In genomic region chr6:95286874-95287273, GRCh38 we compare ENCODE assay signal across 22 cellular contexts.
"Had no signal": no experiment of that assay in that cellular context is flagged by ENCODE, and none has a peak within 500 bp of the region (broad histone marks: within the 10 kb centered on the region; RNA-seq: fewer than 3 reads in every experiment).

No MANE protein-coding gene starts in this region.

- H3K4me1 Mint-ChIP-seq: activated naive CD8-positive, alpha-beta T cell treated with anti-CD3 and anti-CD28 coated beads for 36 hours; naive B cell; stimulated activated naive B cell treated with anti-CD40 and anti-IgM and Interleukin-4, amounts not matched to agents 10 μg/mL and 1 μg/mL and 100 μg/mL, for 72 hours had no signal

- ATAC-seq: lower lobe of right lung; mucosa of descending colon; sciatic nerve; stimulated activated naive B cell treated with anti-CD40 and anti-IgM and Interleukin-4, amounts not matched to agents 10 μg/mL and 1 μg/mL and 100 μg/mL, for 72 hours had no signal

- DNase-seq: activated CD4-positive, alpha-beta T cell treated with anti-CD3 and anti-CD28 coated beads for 4 hours; activated CD4-positive, alpha-beta T cell treated with anti-CD3 and anti-CD28 coated beads, Interleukin-2, amount 50 U/mL, for 48 hours; activated CD4-positive, CD25-positive, alpha-beta regulatory T cell; activated naive CD4-positive, alpha-beta T cell treated with Interleukin-2 at 50 U/mL for 16 hours; activated naive CD8-positive, alpha-beta T cell treated with anti-CD3 and anti-CD28 coated beads for 36 hours; activated T-cell treated with anti-CD3 and anti-CD28 coated beads, Interleukin-2, amount 50 U/mL, for 48 hours; central memory CD4-positive, alpha-beta T cell; dermis blood vessel endothelial cell; effector CD8-positive, alpha-beta T cell; erythroblast; foreskin fibroblast; kidney; lower lobe of right lung; mesendoderm; mucosa of descending colon; naive B cell; occipital lobe; stimulated activated CD4-positive, alpha-beta T cell treated with anti-CD3 and anti-CD28 coated beads, Interleukin-15, amount 100 ng/mL, for 24 hours; stimulated activated naive B cell treated with anti-CD40 and anti-IgM and Interleukin-4, amounts not matched to agents 10 μg/mL and 1 μg/mL and 100 μg/mL, for 72 hours; transverse colon had no signal

- H3K4me2 ChIP-seq: smooth muscle cell had no signal

- H3K4me3 Mint-ChIP-seq: activated naive CD8-positive, alpha-beta T cell treated with anti-CD3 and anti-CD28 coated beads for 36 hours; naive B cell; stimulated activated naive B cell treated with anti-CD40 and anti-IgM and Interleukin-4, amounts not matched to agents 10 μg/mL and 1 μg/mL and 100 μg/mL, for 72 hours had no signal

- H3K27me3 Mint-ChIP-seq: activated naive CD8-positive, alpha-beta T cell treated with anti-CD3 and anti-CD28 coated beads for 36 hours; naive B cell; stimulated activated naive B cell treated with anti-CD40 and anti-IgM and Interleukin-4, amounts not matched to agents 10 μg/mL and 1 μg/mL and 100 μg/mL, for 72 hours had no signal

- H3K27me3 ChIP-seq: transverse colon had no signal

- H3K4me1 ChIP-seq: lower lobe of right lung, transverse colon had no signal

- H3K36me3 Mint-ChIP-seq: activated naive CD8-positive, alpha-beta T cell treated with anti-CD3 and anti-CD28 coated beads for 36 hours; naive B cell; stimulated activated naive B cell treated with anti-CD40 and anti-IgM and Interleukin-4, amounts not matched to agents 10 μg/mL and 1 μg/mL and 100 μg/mL, for 72 hours had no signal

- H3K27ac ChIP-seq: lower lobe of right lung, transverse colon had no signal

- H3K9me3 Mint-ChIP-seq: activated naive CD8-positive, alpha-beta T cell treated with anti-CD3 and anti-CD28 coated beads for 36 hours; naive B cell; stimulated activated naive B cell treated with anti-CD40 and anti-IgM and Interleukin-4, amounts not matched to agents 10 μg/mL and 1 μg/mL and 100 μg/mL, for 72 hours had no signal

- H3K27ac Mint-ChIP-seq: activated naive CD8-positive, alpha-beta T cell treated with anti-CD3 and anti-CD28 coated beads for 36 hours; naive B cell; stimulated activated naive B cell treated with anti-CD40 and anti-IgM and Interleukin-4, amounts not matched to agents 10 μg/mL and 1 μg/mL and 100 μg/mL, for 72 hours had no signal

- H3K9me3 ChIP-seq: lower lobe of right lung, mucosa of descending colon, transverse colon had no signal

- H3K4me3 ChIP-seq: lower lobe of right lung, mucosa of descending colon, smooth muscle cell, transverse colon had no signal

- H3K36me3 ChIP-seq: lower lobe of right lung, transverse colon had no signal
